ENCODE assay signal across 14 cellular contexts in the genomic region with DNA sequence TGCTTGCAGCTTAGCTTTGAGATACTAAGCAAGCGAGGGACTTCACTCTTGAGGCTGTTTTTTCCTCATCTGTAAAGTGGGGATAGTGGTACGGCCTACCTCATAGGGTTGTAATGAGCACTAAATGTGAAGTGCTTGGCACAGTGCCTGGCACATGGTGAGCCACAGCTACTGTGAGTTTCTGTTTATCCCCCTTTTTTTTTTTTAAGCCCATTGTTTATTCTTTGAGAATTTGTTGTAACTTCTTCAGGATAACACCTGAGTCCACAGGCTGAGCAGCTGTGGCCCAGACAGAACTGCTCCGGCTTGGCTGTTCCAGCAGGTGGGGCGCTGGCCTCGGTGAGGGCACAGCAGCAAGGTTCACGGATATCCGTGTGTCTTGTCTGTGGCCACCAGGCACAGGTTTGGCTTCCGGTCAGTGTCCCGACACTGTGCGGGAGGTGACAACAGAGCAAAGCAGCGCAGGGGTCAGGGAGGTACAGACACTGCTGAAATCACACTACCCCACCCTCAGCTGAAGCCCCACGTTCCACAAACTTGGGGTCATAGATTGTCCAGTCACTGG. TPM values are rescaled to one million over a fixed set of nuclear protein-coding genes. Genes with fewer than 3 reads are reported as not detected.
DNase-seq lines count a peak whose midpoint lies in the region; ATAC-seq and TF ChIP-seq lines count a peak whose summit lies in the region.
"Had no signal": no experiment of that assay in that cellular context is flagged by ENCODE, and none has a peak within 500 bp of the region (broad histone marks: within the 10 kb centered on the region; RNA-seq: fewer than 3 reads in every experiment).

No MANE protein-coding gene starts in this region.

- H3K36me3 Mint-ChIP-seq in MCF 10A (ENCODE audit: insufficient read depth, unreplicated experiment) (peaks cover 81% of the 10 kb centered on the region), natural killer cell (peaks cover 7% of the 10 kb centered on the region)

- H3K79me2 ChIP-seq in HCT116 (ENCODE audit: insufficient read depth, low read length): peaks cover 57% of the 10 kb centered on the region

- H3K36me3 ChIP-seq in HCT116 (ENCODE audit: control insufficient read depth in 1 of 2, insufficient read depth in 2 of 2, low read length in 2 of 2) (peaks cover 19 to 60% of the 10 kb centered on the region in 2 experiments), MG63 (peaks cover 77% of the 10 kb centered on the region)

- no TSS peak for BruUV-seq in HCT116 (replicated peaks; lab: Mats Ljungman, UMichigan)
- BruUV-seq in MCF 10A (replicated peaks; lab: Mats Ljungman, UMichigan): no TSS peak

- no peak overlapping the region for H2AFZ ChIP-seq in HCT116 (ENCODE audit: low read depth, low read length, poor library complexity, severe bottlenecking)

- H3K27me3 Mint-ChIP-seq in MCF 10A (ENCODE audit: insufficient read depth, unreplicated experiment) (no peaks in the 10 kb centered on the region), natural killer cell (ENCODE audit: low read depth in 2 of 2) (no peaks in the 10 kb centered on the region)

- TF ChIP-seq RAD21 in HCT116 (IDR thresholded peaks at IDR 0.05; ENCODE audit: low read depth): no peak

- H3K4me2 ChIP-seq in HCT116 (ENCODE audit: low read length): no peak overlapping the region
- H3K4me2 ChIP-seq: KMS-11 had no signal

- H3K4me3 Mint-ChIP-seq in MCF 10A (ENCODE audit: unreplicated experiment) (no peak overlapping the region), natural killer cell (no peak overlapping the region)

- H3K27ac Mint-ChIP-seq in MCF 10A (ENCODE audit: low read depth, unreplicated experiment) (peak overlapping the region; percentile 49), natural killer cell (peak overlapping the region; percentile 90 to 97)

- H4K20me1 ChIP-seq in HCT116 (ENCODE audit: insufficient read depth): peaks cover 24% of the 10 kb centered on the region; the same call in 1 of the 2 replicates

- H3K9me2 ChIP-seq in HCT116 (ENCODE audit: insufficient read depth): no peaks in the 10 kb centered on the region

- DNase-seq in HCT116 (ENCODE audit: low read depth, low spot score) (no peak), MCF 10A (ENCODE audit: unreplicated experiment) (no peak), natural killer cell (no peak), GM19240 (ENCODE audit: insufficient read length, low spot score) (no peak), coronary artery (ENCODE audit: low spot score) (no peak), MG63 (no peak), GM10248 (ENCODE audit: extremely low spot score) (no peak)
- DNase-seq: C1 segment of cervical spinal cord; NCI-H2081 treated with DMSO at 0.1 percent for 48 hours; stimulated activated CD4-positive, alpha-beta T cell treated with anti-CD3 and anti-CD28 coated beads, Interleukin-2, amount 100 ng/mL, for 24 hours had no signal

- peaks cover 42% of the 10 kb centered on the region for H3K4me1 Mint-ChIP-seq in MCF 10A (ENCODE audit: insufficient read depth, unreplicated experiment)
- H3K4me1 Mint-ChIP-seq in natural killer cell: peaks cover 36 to 53% of the 10 kb centered on the region in 2 donors

- H3K9me3 ChIP-seq in HCT116 (ENCODE audit: control insufficient read depth in 1 of 2, insufficient read depth in 1 of 2, low read depth in 1 of 2, low read length in 2 of 2): no peaks in the 10 kb centered on the region
- no peaks in the 10 kb centered on the region for H3K9me3 ChIP-seq in MG63
- H3K9me3 ChIP-seq: mucosa of descending colon had no signal

- no peaks in the 10 kb centered on the region for H3K27me3 ChIP-seq in HCT116 (ENCODE audit: insufficient read depth, low read length)
- no peaks in the 10 kb centered on the region for H3K27me3 ChIP-seq in MG63
- H3K27me3 ChIP-seq: dorsolateral prefrontal cortex had no signal

- H3K4me1 ChIP-seq in HCT116 (ENCODE audit: control insufficient read depth in 1 of 2, insufficient read depth in 2 of 2, low read length in 2 of 2): peaks cover 14 to 36% of the 10 kb centered on the region in 2 experiments

- POLR2A ChIA-PET in HCT116 (lab: Charles Lee): no interaction called here
- POLR2A ChIA-PET in MCF 10A (lab: Yijun Ruan, JAX): interaction anchor here (2.2 kb wide), 1 partner anchor 10 kb away, joined by 8 read pairs; a partner anchor contains a TSS
- POLR2A ChIA-PET in GM10248 (lab: Yijun Ruan, JAX): no interaction called here

- no peak overlapping the region for H3K9ac ChIP-seq in HCT116 (ENCODE audit: low read length)
- H3K9ac ChIP-seq: KMS-11 had no signal

- RAD21 ChIA-PET in HCT116 (lab: Charles Lee; ENCODE audit: low non-redundant PET in 1 of 2, low total read pairs in 2 of 2, uncharacterized antibody in 2 of 2, unreplicated experiment in 2 of 2): no interaction called here

- peak overlapping the region; percentile 48 for H3K27ac ChIP-seq in C4-2B
- H3K27ac ChIP-seq in HCT116 (ENCODE audit: low read depth, low read length): peak overlapping the region; percentile 17; the same call in 1 of the 2 replicates
- H3K27ac ChIP-seq in coronary artery: no peak overlapping the region
- H3K27ac ChIP-seq: KMS-11 had no signal

- TF ChIP-seq CTCF in C4-2B (conservative IDR thresholded peaks at IDR 0.05) (no peak), HCT116 (IDR thresholded peaks at IDR 0.05 in 2 of 3, conservative IDR thresholded peaks at IDR 0.05 in 1 of 3; ENCODE audit: borderline replicate concordance in 1 of 3, insufficient read depth in 1 of 3, low read depth in 2 of 3, low read length in 2 of 3) (no peak), MCF 10A (IDR thresholded peaks at IDR 0.05; ENCODE audit: unreplicated experiment) (no peak), natural killer cell (IDR thresholded peaks at IDR 0.05) (no peak), coronary artery (IDR thresholded peaks at IDR 0.05) (no peak), GM10248 (IDR thresholded peaks at IDR 0.05; ENCODE audit: control extremely low read depth, extremely low read depth, low read depth, missing control alignments) (no peak)

- CTCF ChIA-PET in HCT116 (lab: Charles Lee) (interaction anchor here (1.4 kb wide), 1 partner anchor 266 kb away, joined by 3 read pairs; no protein-coding TSS in a partner anchor), MCF 10A (lab: Yijun Ruan, JAX) (interaction anchor here (0.6 to 1.4 kb wide), 3 partner anchors 164 to 402 kb away, joined by 4 to 5 read pairs (median 4); a partner anchor contains a TSS), GM10248 (lab: Yijun Ruan, JAX) (interaction anchor here (1.0 to 1.4 kb wide), 3 partner anchors 10 to 26 kb away, joined by 3 to 7 read pairs (median 7); a partner anchor contains a TSS)

- H3K4me3 ChIP-seq in HCT116 (replicated peaks in 1 of 2; ENCODE audit: low read depth in 1 of 2, low read length in 2 of 2): no peak overlapping the region
- no peak overlapping the region for H3K4me3 ChIP-seq in coronary artery
- no peak overlapping the region for H3K4me3 ChIP-seq in MG63
- H3K4me3 ChIP-seq: dorsolateral prefrontal cortex, mucosa of descending colon had no signal

- no peak for TF ChIP-seq POLR2A in HCT116 (IDR thresholded peaks at IDR 0.05; ENCODE audit: borderline replicate concordance, extremely low read depth, insufficient read depth, insufficient read length)

- ATAC-seq in HCT116: no peak
- ATAC-seq in natural killer cell: no peak

- H3K9me3 Mint-ChIP-seq in MCF 10A (ENCODE audit: unreplicated experiment) (no peaks in the 10 kb centered on the region), natural killer cell (no peaks in the 10 kb centered on the region)

- intact Hi-C loops in HCT116 (cut with micrococcal nuclease): no loop called here
- intact Hi-C loops in MCF 10A (cut with micrococcal nuclease): no loop called here
- intact Hi-C loops in natural killer cell (cut with micrococcal nuclease): no loop called here

TF ChIP-seq in HCT116, 20 proteins besides CTCF, POLR2A, EP300 and RAD21:
- TF ChIP-seq CBX3 (IDR thresholded peaks at IDR 0.05; ENCODE audit: low read depth) (no peak), SP1 (IDR thresholded peaks at IDR 0.05; ENCODE audit: low read depth) (no peak), TCF7L2 (IDR thresholded peaks at IDR 0.05; ENCODE audit: borderline replicate concordance, extremely low read depth, insufficient read depth, insufficient read length) (no peak), JUND (IDR thresholded peaks at IDR 0.05) (no peak), EZH2 (IDR thresholded peaks at IDR 0.05) (no peak)
- TF ChIP-seq, protein P1, sequence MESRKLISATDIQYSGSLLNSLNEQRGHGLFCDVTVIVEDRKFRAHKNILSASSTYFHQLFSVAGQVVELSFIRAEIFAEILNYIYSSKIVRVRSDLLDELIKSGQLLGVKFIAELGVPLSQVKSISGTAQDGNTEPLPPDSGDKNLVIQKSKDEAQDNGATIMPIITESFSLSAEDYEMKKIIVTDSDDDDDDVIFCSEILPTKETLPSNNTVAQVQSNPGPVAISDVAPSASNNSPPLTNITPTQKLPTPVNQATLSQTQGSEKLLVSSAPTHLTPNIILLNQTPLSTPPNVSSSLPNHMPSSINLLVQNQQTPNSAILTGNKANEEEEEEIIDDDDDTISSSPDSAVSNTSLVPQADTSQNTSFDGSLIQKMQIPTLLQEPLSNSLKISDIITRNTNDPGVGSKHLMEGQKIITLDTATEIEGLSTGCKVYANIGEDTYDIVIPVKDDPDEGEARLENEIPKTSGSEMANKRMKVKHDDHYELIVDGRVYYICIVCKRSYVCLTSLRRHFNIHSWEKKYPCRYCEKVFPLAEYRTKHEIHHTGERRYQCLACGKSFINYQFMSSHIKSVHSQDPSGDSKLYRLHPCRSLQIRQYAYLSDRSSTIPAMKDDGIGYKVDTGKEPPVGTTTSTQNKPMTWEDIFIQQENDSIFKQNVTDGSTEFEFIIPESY (IDR thresholded peaks at IDR 0.05; ENCODE audit: extremely low read depth, insufficient replicate concordance, low read length): no peak

RNA-seq across cellular contexts. Expression of a gene that starts 7.3 kb away (rescaled TPM):
- 11.0 TPM for total RNA-seq in HCT116 (2021; ENCODE audit: unreplicated experiment)
- 18.3 and 23.5 TPM in 2 replicates for polyA plus RNA-seq in HCT116 (2012)
- total RNA-seq in MCF 10A (2022): 9.7 and 20.0 TPM in 2 replicates
- total RNA-seq in natural killer cell: 100 to 1,000 TPM in 2 of 3 donors, 10 to 100 TPM in 1; 80.6 to 137 (median 116) TPM
- 19.2 TPM in 1 of 2 replicates, not detected in the other for total RNA-seq in MG63 (2014; rRNA removed; shearing (Covaris generic); ENCODE audit: low replicate concordance)

RNA-seq across cellular contexts. Expression of a gene that starts 10.4 kb away (rescaled TPM):
- total RNA-seq in HCT116 (2021; ENCODE audit: unreplicated experiment) (36.2 TPM), MCF 10A (2022) (48.7 and 67.6 TPM in 2 replicates), natural killer cell (10 to 100 TPM; 19.9 to 26.9 (median 20.9) TPM)
- polyA plus RNA-seq in HCT116 (2012): 24.9 and 27.7 TPM in 2 replicates
- 33.5 and 48.4 TPM in 2 replicates for total RNA-seq in MG63 (2014; rRNA removed; shearing (Covaris generic); ENCODE audit: low replicate concordance)

Comparison
In these comparisons a context has a peak if more than half of its experiments do, and no peak if none do; other contexts are left out.
1. H3K27ac ChIP-seq: peak in C4-2B (single experiment) and HCT116 (single experiment); none in coronary artery (0 of 2).